18 cellular contexts compared by ENCODE assay signal in the genomic region with DNA sequence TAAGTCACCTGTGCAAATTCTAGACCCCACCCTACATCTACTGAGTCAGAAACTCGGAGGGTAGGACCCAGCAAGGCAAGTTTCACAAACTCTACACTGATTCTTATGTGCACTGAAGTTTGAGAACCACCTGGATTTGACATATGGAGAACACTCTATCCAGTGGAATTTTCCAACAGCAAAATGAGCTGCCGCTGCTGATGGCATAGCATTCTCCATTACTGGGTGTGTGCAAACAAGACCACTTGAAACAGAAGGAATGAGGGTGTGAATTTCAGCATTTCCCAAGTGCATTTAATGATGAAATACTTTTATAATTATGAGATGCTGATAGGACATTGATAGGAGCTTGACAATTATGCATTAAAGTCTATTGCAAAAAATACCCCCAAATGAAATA.
DNase-seq lines count a peak whose midpoint lies in the region; ATAC-seq, FAIRE-seq and TF ChIP-seq lines count a peak whose summit lies in the region.
"Had no signal": no experiment of that assay in that cellular context is flagged by ENCODE, and none has a peak within 500 bp of the region (broad histone marks: within the 10 kb centered on the region; RNA-seq: fewer than 3 reads in every experiment).

No MANE protein-coding gene starts in this region.

- ATAC-seq in lung (ENCODE audit: insufficient read depth, low FRiP score): peak; percentile 47
- no peak for ATAC-seq in natural killer cell
- no peak for ATAC-seq in GM21529 (IDR thresholded peaks at IDR 0.05; ENCODE audit: unreplicated experiment)
- ATAC-seq in GM18909 (IDR thresholded peaks at IDR 0.05; ENCODE audit: poor library complexity, unreplicated experiment): no peak
- ATAC-seq: GM12878 had no signal

- H3K4me1 Mint-ChIP-seq in natural killer cell: no peaks in the 10 kb centered on the region
- H3K4me1 Mint-ChIP-seq: CD4-positive, alpha-beta memory T cell had no signal

- no peak overlapping the region for H3K27ac Mint-ChIP-seq in natural killer cell
- H3K27ac Mint-ChIP-seq: CD4-positive, alpha-beta memory T cell; HFFc6 had no signal

- H3K36me3 ChIP-seq in bronchial epithelial cell (ENCODE audit: control insufficient read depth, insufficient read depth, low read length): no peaks in the 10 kb centered on the region
- H3K36me3 ChIP-seq in lung (ENCODE audit: control insufficient read depth in 2 of 2, insufficient read depth in 2 of 2, low read length in 2 of 2): no peaks in the 10 kb centered on the region
- H3K36me3 ChIP-seq: HAP-1 had no signal

- no peaks in the 10 kb centered on the region for H3K9me3 Mint-ChIP-seq in natural killer cell
- H3K9me3 Mint-ChIP-seq: CD4-positive, alpha-beta memory T cell; HFFc6 had no signal

- no peak overlapping the region for H3K4me3 Mint-ChIP-seq in natural killer cell
- H3K4me3 Mint-ChIP-seq: CD4-positive, alpha-beta memory T cell; HFFc6 had no signal

- H3K36me3 Mint-ChIP-seq in natural killer cell: no peaks in the 10 kb centered on the region
- H3K36me3 Mint-ChIP-seq: CD4-positive, alpha-beta memory T cell had no signal

- no peak for TF ChIP-seq CTCF in bronchial epithelial cell (IDR thresholded peaks at IDR 0.05; ENCODE audit: insufficient read depth, low read length, severe bottlenecking)
- TF ChIP-seq CTCF in lung (IDR thresholded peaks at IDR 0.05; ENCODE audit: control extremely low read depth, extremely low read depth): no peak
- no peak for TF ChIP-seq CTCF in natural killer cell (IDR thresholded peaks at IDR 0.05)

- peak; percentile 18 for FAIRE-seq in bronchial epithelial cell (lab: Jason Lieb, UNC)
- FAIRE-seq: GM12878, H54 had no signal

- no peaks in the 10 kb centered on the region for H3K4me1 ChIP-seq in lung (ENCODE audit: control insufficient read depth in 2 of 2, insufficient read depth in 2 of 2, low read length in 2 of 2)
- H3K4me1 ChIP-seq: HAP-1 had no signal

- intact Hi-C loops in natural killer cell (cut with micrococcal nuclease): no loop called here

- DNase-seq in DMS 273 treated with DMSO at 0.1 percent for 48 hours (lab: John Stamatoyannopoulos, UW) (peak; percentile 18), bronchial epithelial cell (ENCODE audit: low read depth) (no peak), lung (ENCODE audit: low spot score) (no peak), natural killer cell (no peak)
- DNase-seq: C1 segment of cervical spinal cord; Calu3; CD4-positive, alpha-beta memory T cell; COR-L47; DMS79; EL; GDM1; GOT3; HFFc6 had no signal

- H3K4me3 ChIP-seq in bronchial epithelial cell (ENCODE audit: low read depth, low read length) (no peak overlapping the region), lung (no peak overlapping the region)
- H3K4me3 ChIP-seq: GM12878, HAP-1 had no signal

- peaks cover 14 to 39% of the 10 kb centered on the region in 2 donors for H3K27me3 Mint-ChIP-seq in natural killer cell (ENCODE audit: low read depth in 2 of 2)

- 61 to 83% methylated on average over 2 of the region's 2 CpGs for WGBS in lung, 2 donors

- H3K27ac ChIP-seq in lung (ENCODE audit: low read depth in 1 of 2, low read length in 1 of 2): no peak overlapping the region

- no peaks in the 10 kb centered on the region for H3K9me3 ChIP-seq in lung (ENCODE audit: control insufficient read depth in 2 of 2, insufficient read depth in 1 of 2, low read length in 1 of 2)
- H3K9me3 ChIP-seq: HAP-1 had no signal

- H3K27me3 ChIP-seq in bronchial epithelial cell (ENCODE audit: control insufficient read depth, insufficient read depth, low read length) (peaks cover 4% of the 10 kb centered on the region), lung (ENCODE audit: control insufficient read depth, insufficient read depth) (no peaks in the 10 kb centered on the region)
